ENCODE assay signal across 2 cellular contexts in genomic region chr5:178150977-178151734, GRCh38.
TF ChIP-seq lines count a peak whose summit lies in the region.

No MANE protein-coding gene starts in this region.

TF ChIP-seq in SK-N-SH, 30 proteins besides CTCF, POLR2A, EP300 and RAD21 (continued from another document):
- 0 out of 2 replicates have a peak, but pooled peaks have one; percentile 50 for TF ChIP-seq POLR2AphosphoS5 (IDR thresholded peaks at IDR 0.05; ENCODE audit: low read depth, low read length)

TF ChIP-seq in SK-N-SH treated with all-trans-retinoic acid at 6 μM for 48 hours, 23 proteins besides CTCF, POLR2A, EP300 and RAD21 (continued from another document):
- TF ChIP-seq PPARA (CRISPR knock-in tag; IDR thresholded peaks at IDR 0.05; ENCODE audit: borderline replicate concordance) (no peak), BACH2 (CRISPR knock-in tag; IDR thresholded peaks at IDR 0.05; ENCODE audit: borderline replicate concordance) (no peak), ZC3H10 (CRISPR knock-in tag; IDR thresholded peaks at IDR 0.05) (no peak), ZNF565 (CRISPR knock-in tag; conservative IDR thresholded peaks at IDR 0.05; ENCODE audit: low read depth) (no peak), TCF4 (CRISPR knock-in tag; IDR thresholded peaks at IDR 0.05; ENCODE audit: borderline replicate concordance) (no peak), RARB (CRISPR knock-in tag; IDR thresholded peaks at IDR 0.05) (no peak), SNAI2 (CRISPR knock-in tag; IDR thresholded peaks at IDR 0.05) (no peak), ARNTL (CRISPR knock-in tag; IDR thresholded peaks at IDR 0.05; ENCODE audit: borderline replicate concordance, low read depth) (no peak), ZNF70 (CRISPR knock-in tag; IDR thresholded peaks at IDR 0.05) (no peak), ZNF8 (CRISPR knock-in tag; IDR thresholded peaks at IDR 0.05) (no peak), ISL1 (CRISPR knock-in tag; IDR thresholded peaks at IDR 0.05) (no peak), CSDC2 (CRISPR knock-in tag; IDR thresholded peaks at IDR 0.05) (no peak), ZFP3 (CRISPR knock-in tag; IDR thresholded peaks at IDR 0.05) (no peak), CREB5 (CRISPR knock-in tag; IDR thresholded peaks at IDR 0.05; ENCODE audit: low read depth) (no peak), POU6F1 (CRISPR knock-in tag; IDR thresholded peaks at IDR 0.05; ENCODE audit: borderline replicate concordance, low read depth) (no peak), ZFP30 (CRISPR knock-in tag; IDR thresholded peaks at IDR 0.05) (no peak), ESRRG (CRISPR knock-in tag; IDR thresholded peaks at IDR 0.05) (no peak), TSHZ2 (CRISPR knock-in tag; IDR thresholded peaks at IDR 0.05) (no peak), PATZ1 (CRISPR knock-in tag; IDR thresholded peaks at IDR 0.05; ENCODE audit: borderline replicate concordance) (no peak)
